In genomic region chr11:46389450-46390330, GRCh38 we compare ENCODE assay signal across 8 cellular contexts. TPM values are rescaled to one million over a fixed set of nuclear protein-coding genes. Genes with fewer than 3 reads are reported as not detected.
A peak's percentile ranks its signal among the peaks of the same experiment; 100 is the strongest.
DNase-seq lines count a peak whose midpoint lies in the region; ATAC-seq, FAIRE-seq and TF ChIP-seq lines count a peak whose summit lies in the region.

No MANE protein-coding gene starts in this region.

- DNase-seq in AG04449 (ENCODE audit: low read depth, low spot score) (no peak), GM13977 (ENCODE audit: low spot score) (peak; percentile 94), NOMO-1 treated with dmso at 0.1 percent for 144 hours (lab: John Stamatoyannopoulos, UW; ENCODE audit: unreplicated experiment) (peak; percentile 41), frontal cortex (ENCODE audit: low spot score in 2 of 2) (peak; percentile 85 to 87), vagina (ENCODE audit: extremely low spot score in 2 of 2) (no peak)

- H3K36me3 Mint-ChIP-seq in activated T-helper 17 cell treated with anti-CD3 and anti-CD28 coated beads, Interleukin-2, amount 50 U/mL, for 72 hours (ENCODE audit: low read depth), result peaks cover 8% of the 10 kb centered on the region

- H3K27ac ChIP-seq in vagina, result no peak overlapping the region

- intact Hi-C loops in vagina (cut with DNase I), result loop anchor here (5.0 to 10.0 kb wide), 3 partner anchors 143 to 225 kb away; partner anchors contain the start of genes ATG13 and HARBI1

- CTCF ChIA-PET in AG04449 (lab: Yijun Ruan, JAX), result interaction anchor here (0.7 to 7.5 kb wide), 47 partner anchors 10 to 420 kb away, joined by 3 to 103 read pairs (median 5); partner anchors contain the start of genes ARHGAP1, ATG13, DGKZ and HARBI1

- peaks cover 38% of the 10 kb centered on the region for H3K4me1 ChIP-seq in neuron (ENCODE audit: insufficient read depth, low read length)
- peaks cover 38% of the 10 kb centered on the region for H3K4me1 ChIP-seq in vagina

- H3K9me3 ChIP-seq in neuron (ENCODE audit: low read length) (no peaks in the 10 kb centered on the region), vagina (no peaks in the 10 kb centered on the region)

- peak; percentile 40 for ATAC-seq in HG03442 (IDR thresholded peaks at IDR 0.05; ENCODE audit: unreplicated experiment)
- peak; percentile 64 for ATAC-seq in activated T-helper 17 cell treated with anti-CD3 and anti-CD28 coated beads, Interleukin-2, amount 50 U/mL, for 72 hours (replicated peaks)

- H3K4me1 Mint-ChIP-seq in activated T-helper 17 cell treated with anti-CD3 and anti-CD28 coated beads, Interleukin-2, amount 50 U/mL, for 72 hours, result peaks cover 26% of the 10 kb centered on the region

- in situ Hi-C loops in GM13977 (cut with MboI; ENCODE audit: low pct_unique_long_range_greater_than_20kb, low sequenced_read_pairs, unreplicated experiment), result loop anchor here (10.0 kb wide), 1 partner anchor 145 kb away; no protein-coding TSS in a partner anchor

- no peak for TF ChIP-seq POLR2A in vagina (IDR thresholded peaks at IDR 0.05)

- no peak overlapping the region for H3K27ac Mint-ChIP-seq in activated T-helper 17 cell treated with anti-CD3 and anti-CD28 coated beads, Interleukin-2, amount 50 U/mL, for 72 hours

- H2AFZ ChIP-seq in neuron (ENCODE audit: low read depth, low read length), result peak overlapping the region; percentile 15

- H3K27me3 ChIP-seq in neuron (ENCODE audit: insufficient read depth, low read length) (peaks cover 30% of the 10 kb centered on the region), vagina (peaks cover 13% of the 10 kb centered on the region)

- H3K4me3 Mint-ChIP-seq in activated T-helper 17 cell treated with anti-CD3 and anti-CD28 coated beads, Interleukin-2, amount 50 U/mL, for 72 hours, result peak overlapping the region; percentile 63

- POLR2A ChIA-PET in AG04449 (lab: Yijun Ruan, JAX), result no interaction called here

- H3K36me3 ChIP-seq in neuron (ENCODE audit: insufficient read depth, low read length), result no peaks in the 10 kb centered on the region
- H3K36me3 ChIP-seq in vagina, result no peaks in the 10 kb centered on the region

- TF ChIP-seq CTCF in AG04449 (IDR thresholded peaks at IDR 0.05; ENCODE audit: insufficient read depth, low read length, missing control alignments) (peak; percentile 92), GM13977 (IDR thresholded peaks at IDR 0.05; ENCODE audit: extremely low read depth, insufficient read depth, missing control alignments) (peak; percentile 96), vagina (IDR thresholded peaks at IDR 0.05) (peak; percentile 30 to 84 (median 65))

- FAIRE-seq in frontal cortex (lab: Jason Lieb, UNC), result no peak

- no peaks in the 10 kb centered on the region for H3K9me3 Mint-ChIP-seq in activated T-helper 17 cell treated with anti-CD3 and anti-CD28 coated beads, Interleukin-2, amount 50 U/mL, for 72 hours

- peaks cover 55% of the 10 kb centered on the region for H3K27me3 Mint-ChIP-seq in activated T-helper 17 cell treated with anti-CD3 and anti-CD28 coated beads, Interleukin-2, amount 50 U/mL, for 72 hours

- H3K4me3 ChIP-seq in AG04449 (ENCODE audit: low read depth, low read length) (peak overlapping the region; percentile 57), neuron (ENCODE audit: low read length) (peak overlapping the region; percentile 44), vagina (peak overlapping the region; percentile 33 to 36)

RNA-seq across cellular contexts. Expression of gene CHRM4, which starts 1.9 kb away (rescaled TPM):
- total RNA-seq in activated T-helper 17 cell treated with anti-CD3 and anti-CD28 coated beads, Interleukin-2, amount 50 U/mL, for 72 hours, result 1 to 10 TPM in 1 of 2 donors, under 1 TPM in 1; 0.90 to 6.1 TPM
- 6.1 TPM for total RNA-seq in frontal cortex
- total RNA-seq in vagina, result not detected

RNA-seq across cellular contexts. Expression of gene MDK, which starts 8.2 kb away (rescaled TPM):
- total RNA-seq in activated T-helper 17 cell treated with anti-CD3 and anti-CD28 coated beads, Interleukin-2, amount 50 U/mL, for 72 hours, result 10 to 100 TPM in 1 of 2 donors, 1 to 10 TPM in 1; 8.5 to 12.9 TPM
- 11.4 TPM for total RNA-seq in frontal cortex
- total RNA-seq in vagina, result 142 TPM

RNA-seq across cellular contexts. Expression of gene DGKZ, which starts 42.4 kb away (rescaled TPM):
- 100 to 1,000 TPM in 1 of 2 donors, 10 to 100 TPM in 1; 78.9 to 100 TPM for total RNA-seq in activated T-helper 17 cell treated with anti-CD3 and anti-CD28 coated beads, Interleukin-2, amount 50 U/mL, for 72 hours
- total RNA-seq in frontal cortex (43.2 TPM), vagina (78.8 TPM)

Comparison
In these comparisons a context has a peak if more than half of its experiments do, and no peak if none do; other contexts are left out.
1. DNase-seq: peak in GM13977 (single experiment), NOMO-1 treated with dmso at 0.1 percent for 144 hours (single experiment) and frontal cortex (2 of 2); none in AG04449 (single experiment) and vagina (0 of 2).
2. RNA of gene MDK, which starts 8.2 kb away (total RNA-seq): 142 TPM in vagina (single experiment); 8.5 to 12.9 TPM in activated T-helper 17 cell treated with anti-CD3 and anti-CD28 coated beads, Interleukin-2, amount 50 U/mL, for 72 hours and 11.4 TPM in frontal cortex (single experiment); every median in the first group is over 10 times any median in the second.
3. Peak in every context shown above with its lines, with median percentiles within 50 percentile points of each other: H3K4me3 ChIP-seq and CTCF ChIP-seq.